Comparison of ENCODE assay signal across 12 cellular contexts in the genomic region with DNA sequence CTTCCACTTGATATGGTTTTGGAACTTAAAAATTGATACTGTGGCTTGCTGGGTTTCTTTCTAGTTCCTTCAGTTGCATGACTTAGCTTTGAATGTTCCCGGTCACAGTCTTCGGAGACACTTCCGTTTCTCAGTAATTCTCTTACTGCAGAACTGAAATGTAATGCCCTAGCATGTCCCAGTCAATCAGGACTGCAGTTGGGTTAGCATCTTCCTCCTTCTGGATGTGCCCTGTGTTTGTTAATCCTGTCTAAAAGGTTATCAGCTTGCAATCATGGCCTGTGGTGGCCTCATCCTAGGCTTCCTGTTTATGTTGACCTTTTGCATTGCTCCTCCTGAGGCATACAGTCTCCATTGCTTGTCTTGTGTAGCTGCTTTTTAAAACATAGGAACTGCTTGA.
A peak's percentile ranks its signal among the peaks of the same experiment; 100 is the strongest.
DNase-seq lines count a peak whose midpoint lies in the region; ATAC-seq, FAIRE-seq and TF ChIP-seq lines count a peak whose summit lies in the region.
"Had no signal": no experiment of that assay in that cellular context is flagged by ENCODE, and none has a peak within 500 bp of the region (broad histone marks: within the 10 kb centered on the region; RNA-seq: fewer than 3 reads in every experiment).

No MANE protein-coding gene starts in this region.

- dilution Hi-C loops in keratinocyte (cut with MboI; ENCODE audit: extremely low pct_ligation_motif_present, low sequenced_read_pairs), result no loop called here

- peaks cover 4% of the 10 kb centered on the region for H3K79me2 ChIP-seq in keratinocyte (ENCODE audit: control insufficient read depth, insufficient read depth, low read length)

- H3K4me2 ChIP-seq in keratinocyte (ENCODE audit: control insufficient read depth, extremely low read depth, insufficient read depth, low read depth, low read length), result peak overlapping the region; percentile 61

- peaks cover 2% of the 10 kb centered on the region for H3K9me1 ChIP-seq in keratinocyte (ENCODE audit: control insufficient read depth, extremely low read depth, insufficient read depth, low read length)

- intact Hi-C loops in heart left ventricle (cut with DNase I) (loop anchor here in 1 of 10 donors (5.0 kb wide), 1 partner anchor 35 kb away; no protein-coding TSS in a partner anchor), Right ventricle myocardium superior (cut with DNase I) (no loop called here), adrenal gland (cut with DNase I) (no loop called here), A673 (cut with micrococcal nuclease; ENCODE audit: unreplicated experiment) (no loop called here)

- DNase-seq in heart left ventricle (no peak), Right ventricle myocardium superior (no peak), adrenal gland (peak in 1 of 7 donors; percentile 12), keratinocyte (ENCODE audit: low read depth, low spot score) (no peak), DMS53 treated with DMSO at 0.1 percent for 48 hours (lab: John Stamatoyannopoulos, UW; ENCODE audit: unreplicated experiment) (no peak), A673 (ENCODE audit: low spot score) (no peak)
- no peak for DNase-seq in effector CD8-positive, alpha-beta T cell (lab: John Stamatoyannopoulos, UW)
- DNase-seq: GDM1, glutamatergic neuron, NCI-H1930, SHP77 treated with DMSO at 0.1 percent for 48 hours had no signal

- no peaks in the 10 kb centered on the region for H4K20me1 ChIP-seq in keratinocyte (ENCODE audit: control insufficient read depth, extremely low read depth, insufficient read depth, low read length)

- H3K27me3 ChIP-seq in heart left ventricle (no peaks in the 10 kb centered on the region), adrenal gland (no peaks in the 10 kb centered on the region), keratinocyte (ENCODE audit: control insufficient read depth, extremely low read depth, insufficient read depth, low read length) (no peaks in the 10 kb centered on the region), A673 (replicated peaks; ENCODE audit: insufficient read depth, low read depth, low read length, poor library complexity) (no peaks in the 10 kb centered on the region)

- no peaks in the 10 kb centered on the region for H3K36me3 ChIP-seq in heart left ventricle
- no peaks in the 10 kb centered on the region for H3K36me3 ChIP-seq in adrenal gland (replicated peaks in 1 of 2)
- peaks cover 0 to 2% of the 10 kb centered on the region in 2 experiments for H3K36me3 ChIP-seq in keratinocyte (ENCODE audit: control insufficient read depth in 2 of 2, extremely low read depth in 1 of 2, insufficient read depth in 2 of 2, low read length in 2 of 2)
- H3K36me3 ChIP-seq in A673 (ENCODE audit: insufficient read depth, low read length, poor library complexity, severe bottlenecking), result no peaks in the 10 kb centered on the region

- H3K9ac ChIP-seq in keratinocyte (ENCODE audit: control insufficient read depth, extremely low read depth, insufficient read depth, low read length), result no peak overlapping the region

- FAIRE-seq in keratinocyte (lab: Jason Lieb, UNC), result no peak

- TF ChIP-seq POLR2A in heart left ventricle (IDR thresholded peaks at IDR 0.05), result no peak
- no peak for TF ChIP-seq POLR2A in adrenal gland (IDR thresholded peaks at IDR 0.05)

- ATAC-seq in heart left ventricle, result peak in 3 of 4 donors; percentile 21 to 44 (median 25)
- ATAC-seq in Right ventricle myocardium superior (ENCODE audit: poor library complexity), result no peak
- no peak for ATAC-seq in HG03039 (IDR thresholded peaks at IDR 0.05; ENCODE audit: unreplicated experiment)

- H3K9me3 ChIP-seq in heart left ventricle (peaks cover 0 to 6% (median 0%) of the 10 kb centered on the region in 12 donors), adrenal gland (replicated peaks in 1 of 3) (no peaks in the 10 kb centered on the region), keratinocyte (ENCODE audit: control insufficient read depth, low read depth, low read length) (no peaks in the 10 kb centered on the region), A673 (ENCODE audit: low read depth, low read length, poor library complexity, severe bottlenecking) (no peaks in the 10 kb centered on the region)

- H3K4me1 ChIP-seq in heart left ventricle (peaks cover 0 to 52% (median 33%) of the 10 kb centered on the region in 12 donors), adrenal gland (replicated peaks in 1 of 2) (peaks cover 10 to 15% of the 10 kb centered on the region in 2 donors), keratinocyte (ENCODE audit: control insufficient read depth, extremely low read depth, insufficient read depth, low read length) (peaks cover 11% of the 10 kb centered on the region), A673 (ENCODE audit: insufficient read depth, low read length, poor library complexity, severe bottlenecking) (peaks cover 6% of the 10 kb centered on the region)

- TF ChIP-seq CTCF in heart left ventricle (IDR thresholded peaks at IDR 0.05) (no peak), adrenal gland (IDR thresholded peaks at IDR 0.05) (no peak), keratinocyte (optimal IDR thresholded peaks at IDR 0.05 in 1 of 3, IDR thresholded peaks at IDR 0.05 in 1 of 3, conservative IDR thresholded peaks at IDR 0.05 in 1 of 3; ENCODE audit: extremely low read depth in 1 of 3, insufficient read depth in 2 of 3, low read length in 3 of 3) (no peak), A673 (conservative IDR thresholded peaks at IDR 0.05; ENCODE audit: low read depth, low read length) (no peak)

- POLR2A ChIA-PET in A673 (lab: Charles Lee; ENCODE audit: low non-redundant PET), result no interaction called here

- BruUV-seq in A673 (replicated peaks; lab: Mats Ljungman, UMichigan), result no TSS peak

- WGBS in heart left ventricle, 4 donors, result 70 to 75% (median 72%) methylated on average over 3 of the region's 3 CpGs
- 52 to 88% (median 68%) methylated on average over 3 of the region's 3 CpGs for WGBS in adrenal gland, 4 donors

- CTCF ChIA-PET in A673 (lab: Charles Lee), result no interaction called here

- no peak overlapping the region for H2AFZ ChIP-seq in keratinocyte (ENCODE audit: control insufficient read depth, low read length)

- H3K4me3 ChIP-seq in heart left ventricle (no peak overlapping the region), adrenal gland (no peak overlapping the region), keratinocyte (ENCODE audit: control insufficient read depth in 2 of 3, extremely low read depth in 1 of 3, insufficient read depth in 2 of 3, low read depth in 1 of 3, low read length in 3 of 3) (peak overlapping the region in 1 of 3 experiments; percentile 1), A673 (ENCODE audit: low read depth, low read length, poor library complexity, severe bottlenecking) (no peak overlapping the region)

- H3K27ac ChIP-seq in heart left ventricle (peak overlapping the region in 7 of 12 donors; percentile 27 to 76 (median 36)), adrenal gland (peak overlapping the region; percentile 16 to 72 (median 62)), keratinocyte (ENCODE audit: control insufficient read depth, insufficient read depth, low read length) (peak overlapping the region; percentile 48), A673 (ENCODE audit: low read depth, low read length, poor library complexity, severe bottlenecking) (no peak overlapping the region)

Comparison
In these comparisons a context has a peak if more than half of its experiments do, and no peak if none do; other contexts are left out.
1. ATAC-seq: peak in heart left ventricle (3 of 4); none in Right ventricle myocardium superior (single experiment) and HG03039 (single experiment).